Comparison of ENCODE assay signal across 8 cellular contexts in genomic region chr9:127452481-127453092, GRCh38. TPM values are rescaled to one million over a fixed set of nuclear protein-coding genes. Genes with fewer than 3 reads are reported as not detected.
DNase-seq lines count a peak whose midpoint lies in the region; ATAC-seq lines count a peak whose summit lies in the region.

No MANE protein-coding gene starts in this region.

- peak overlapping the region; percentile 97 for H3K27ac Mint-ChIP-seq in central memory CD8-positive, alpha-beta T cell (ENCODE audit: low read depth)

- no peak overlapping the region for H4K5ac ChIP-seq in mesendoderm (ENCODE audit: low read length)

- H3K79me1 ChIP-seq in mesendoderm (ENCODE audit: low read length) = peaks cover 9% of the 10 kb centered on the region

- peak overlapping the region; percentile 94 for H3K56ac ChIP-seq in mesendoderm (ENCODE audit: low read length)

- peak overlapping the region; percentile 49 for H3K4me2 ChIP-seq in mesendoderm (ENCODE audit: low read length)

- peaks cover 20% of the 10 kb centered on the region for H3K36me3 ChIP-seq in mesendoderm (ENCODE audit: control insufficient read depth, insufficient read depth, low read length)

- H3K4me3 Mint-ChIP-seq in central memory CD8-positive, alpha-beta T cell = peak overlapping the region; percentile 92

- no peak overlapping the region for H4K8ac ChIP-seq in mesendoderm (ENCODE audit: low read depth, low read length)

- H3K79me2 ChIP-seq in mesendoderm (ENCODE audit: control insufficient read depth, insufficient read depth, low read length) = peaks cover 34% of the 10 kb centered on the region

- WGBS in mesendoderm (ENCODE audit: extremely low coverage, insufficient coverage, low lambda C conversion rate) = no CpG with 5 or more reads among the region's 7 CpGs

- no peak overlapping the region for H2BK15ac ChIP-seq in mesendoderm (replicated peaks; ENCODE audit: low read depth)

- no peak overlapping the region for H3K27ac ChIP-seq in mesendoderm (ENCODE audit: low read depth, low read length)

- H2BK120ac ChIP-seq in mesendoderm (ENCODE audit: low read depth, low read length) = no peak overlapping the region

- H3K4ac ChIP-seq in mesendoderm (ENCODE audit: low read depth, low read length) = no peak overlapping the region

- peak; percentile 31 for DNase-seq in EH (ENCODE audit: low read depth)
- DNase-seq in NCI-H1105 treated with DMSO at 0.1 percent for 48 hours (lab: John Stamatoyannopoulos, UW) = peak; percentile 38
- no peak for DNase-seq in central memory CD8-positive, alpha-beta T cell (ENCODE audit: low spot score in 2 of 2)
- no peak for DNase-seq in mesendoderm
- DNase-seq in activated gamma-delta T cell treated with Interleukin-2 at 50 U/mL for 16 hours = no peak

- no peaks in the 10 kb centered on the region for H3K27me3 Mint-ChIP-seq in central memory CD8-positive, alpha-beta T cell

- H3K18ac ChIP-seq in mesendoderm (ENCODE audit: low read length) = no peak overlapping the region

- no peak overlapping the region for H2BK5ac ChIP-seq in mesendoderm (ENCODE audit: low read length)

- peaks cover 50% of the 10 kb centered on the region for H3K4me1 Mint-ChIP-seq in central memory CD8-positive, alpha-beta T cell

- H3K4me1 ChIP-seq in mesendoderm (ENCODE audit: control insufficient read depth, low read depth, low read length) = peaks cover 3% of the 10 kb centered on the region

- peak overlapping the region; percentile 89 for H3K9ac ChIP-seq in mesendoderm (ENCODE audit: low read length)

- ATAC-seq in central memory CD8-positive, alpha-beta T cell (replicated peaks; ENCODE audit: extremely low read depth, poor library complexity, severe bottlenecking) = no peak
- ATAC-seq in HG02588 (IDR thresholded peaks at IDR 0.05; ENCODE audit: unreplicated experiment) (no peak), HG03439 (IDR thresholded peaks at IDR 0.05; ENCODE audit: unreplicated experiment) (no peak), HG03108 (IDR thresholded peaks at IDR 0.05; ENCODE audit: unreplicated experiment) (no peak)

- no peaks in the 10 kb centered on the region for H3K9me3 Mint-ChIP-seq in central memory CD8-positive, alpha-beta T cell

- H3K23ac ChIP-seq in mesendoderm (ENCODE audit: low read length) = no peak overlapping the region

- no peak overlapping the region for H3K4me3 ChIP-seq in mesendoderm (ENCODE audit: low read length)

- H3K27me3 ChIP-seq in mesendoderm (ENCODE audit: insufficient read depth, low read length, poor library complexity) = no peaks in the 10 kb centered on the region

- no peak overlapping the region for H2AK5ac ChIP-seq in mesendoderm (ENCODE audit: low read length)

- peaks cover 48% of the 10 kb centered on the region for H3K36me3 Mint-ChIP-seq in central memory CD8-positive, alpha-beta T cell (ENCODE audit: insufficient read depth)

RNA-seq across cellular contexts. Expression of gene LRSAM1, which starts 1.3 kb away (rescaled TPM):
- 7.8 TPM for polyA plus RNA-seq in mesendoderm (2013, experiment 1 of 2)
- 8.5 TPM for polyA plus RNA-seq in mesendoderm (2013, experiment 2 of 2)

RNA-seq across cellular contexts. Expression of gene RPL12, which starts 1.4 kb away (rescaled TPM):
- 3,187 TPM for polyA plus RNA-seq in mesendoderm (2013, experiment 1 of 2)
- 3,242 TPM for polyA plus RNA-seq in mesendoderm (2013, experiment 2 of 2)

RNA-seq across cellular contexts. Expression of gene ZNF79, which starts 28.4 kb away (rescaled TPM):
- polyA plus RNA-seq in mesendoderm (2013, experiment 1 of 2) = 1.9 TPM
- 1.8 TPM for polyA plus RNA-seq in mesendoderm (2013, experiment 2 of 2)

RNA-seq across cellular contexts. Expression of gene SLC2A8, which starts 55.6 kb away (rescaled TPM):
- 10.7 TPM for polyA plus RNA-seq in mesendoderm (2013, experiment 1 of 2)
- polyA plus RNA-seq in mesendoderm (2013, experiment 2 of 2) = 10.9 TPM

Comparison
In these comparisons a context has a peak if more than half of its experiments do, and no peak if none do; other contexts are left out.
1. DNase-seq: peak in EH (single experiment) and NCI-H1105 treated with DMSO at 0.1 percent for 48 hours (single experiment); none in central memory CD8-positive, alpha-beta T cell (0 of 2), mesendoderm (single experiment) and activated gamma-delta T cell treated with Interleukin-2 at 50 U/mL for 16 hours (single experiment).